20 cellular contexts compared by ENCODE assay signal in the genomic region with DNA sequence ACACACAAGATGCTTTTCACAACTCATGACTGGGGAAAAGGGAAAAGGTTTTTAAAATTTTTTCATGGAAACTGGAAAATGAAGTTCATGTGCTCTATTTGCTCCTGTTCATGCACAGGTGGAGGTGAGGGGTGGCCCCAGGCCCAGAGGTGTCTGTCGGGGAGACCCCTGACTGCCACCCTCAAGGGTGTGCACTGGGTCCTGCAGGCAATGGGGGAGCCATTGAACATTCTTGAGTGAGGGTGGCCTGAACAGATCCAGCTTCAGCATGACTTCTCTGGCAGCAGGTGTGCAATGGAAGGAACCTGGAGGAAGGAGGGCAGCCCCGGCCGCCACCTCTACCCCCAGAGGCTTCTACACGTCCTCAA.
"Had no signal": no experiment of that assay in that cellular context is flagged by ENCODE, and none has a peak within 500 bp of the region (broad histone marks: within the 10 kb centered on the region; RNA-seq: fewer than 3 reads in every experiment).

No MANE protein-coding gene starts in this region.

- H3K27me3 ChIP-seq: brain microvascular endothelial cell, right atrium auricular region, tibial nerve had no signal

- H3K4me3 Mint-ChIP-seq: activated B cell treated with CpG ODN at 0.5 μM for 24 hours; activated naive CD8-positive, alpha-beta T cell; effector memory CD8-positive, alpha-beta T cell; naive thymus-derived CD4-positive, alpha-beta T cell had no signal

- H3K27ac Mint-ChIP-seq: activated B cell treated with CpG ODN at 0.5 μM for 24 hours; activated naive CD8-positive, alpha-beta T cell; effector memory CD8-positive, alpha-beta T cell; naive thymus-derived CD4-positive, alpha-beta T cell had no signal

- H3K9ac ChIP-seq: parathyroid adenoma had no signal

- H3K4me1 Mint-ChIP-seq: activated B cell treated with CpG ODN at 0.5 μM for 24 hours had no signal

- H3K9me3 ChIP-seq: right atrium auricular region, tibial nerve had no signal

- H3K36me3 Mint-ChIP-seq: activated naive CD8-positive, alpha-beta T cell; naive thymus-derived CD4-positive, alpha-beta T cell had no signal

- H2AFZ ChIP-seq: parathyroid adenoma had no signal

- H3K27me3 Mint-ChIP-seq: activated naive CD8-positive, alpha-beta T cell; naive thymus-derived CD4-positive, alpha-beta T cell had no signal

- H3K79me2 ChIP-seq: parathyroid adenoma had no signal

- H3K4me3 ChIP-seq: right atrium auricular region, tibial nerve had no signal

- ATAC-seq: effector memory CD8-positive, alpha-beta T cell; left cardiac atrium; naive thymus-derived CD4-positive, alpha-beta T cell had no signal

- H3K9me3 Mint-ChIP-seq: activated B cell treated with CpG ODN at 0.5 μM for 24 hours; effector memory CD8-positive, alpha-beta T cell; naive thymus-derived CD4-positive, alpha-beta T cell had no signal

- H3K27ac ChIP-seq: brain microvascular endothelial cell, parathyroid adenoma, right atrium auricular region, tibial nerve had no signal

- H3K36me3 ChIP-seq: brain microvascular endothelial cell, right atrium auricular region, tibial nerve had no signal

- DNase-seq: activated B cell treated with CpG ODN at 0.5 μM for 24 hours; activated effector memory CD4-positive, alpha-beta T cell treated with Interleukin-2 at 50 U/mL for 16 hours; activated naive CD4-positive, alpha-beta T cell treated with Interleukin-2 at 50 U/mL for 16 hours; activated T-cell treated with anti-CD3 and anti-CD28 coated beads for 4 hours; aorta; cortex of kidney; effector memory CD8-positive, alpha-beta T cell; foreskin fibroblast; left cardiac atrium; midbrain; naive thymus-derived CD4-positive, alpha-beta T cell; occipital lobe; stimulated activated CD4-positive, alpha-beta T cell treated with anti-CD3 and anti-CD28 coated beads, Interleukin-15, amount 100 ng/mL, for 24 hours; stimulated activated CD4-positive, alpha-beta T cell treated with anti-CD3 and anti-CD28 coated beads, Interleukin-2, amount 100 ng/mL, for 24 hours; stimulated activated naive CD4-positive, alpha-beta T cell had no signal

- H3K4me1 ChIP-seq: parathyroid adenoma, tibial nerve had no signal
